In genomic region chr7:140375808-140376730, GRCh38 we compare ENCODE assay signal across 14 cellular contexts. TPM values are rescaled to one million over a fixed set of nuclear protein-coding genes. Genes with fewer than 3 reads are reported as not detected.
DNase-seq lines count a peak whose midpoint lies in the region; ATAC-seq and TF ChIP-seq lines count a peak whose summit lies in the region.
"Had no signal": no experiment of that assay in that cellular context is flagged by ENCODE, and none has a peak within 500 bp of the region (broad histone marks: within the 10 kb centered on the region; RNA-seq: fewer than 3 reads in every experiment).

No MANE protein-coding gene starts in this region.

- H3K9me3 Mint-ChIP-seq in activated CD8-positive, alpha-beta T cell treated with anti-CD3 and anti-CD28 coated beads, Interleukin-2, amount 10 ng/mL, durations not matched to agents 7 days and 5 days (ENCODE audit: insufficient read depth) = no peaks in the 10 kb centered on the region
- H3K9me3 Mint-ChIP-seq: mesothelial cell of epicardium had no signal

- POLR2A ChIA-PET in activated CD8-positive, alpha-beta T cell treated with anti-CD3 and anti-CD28 coated beads, Interleukin-2, amount 10 ng/mL, durations not matched to agents 7 days and 5 days (lab: Charles Lee) = interaction anchor here (0.6 to 3.4 kb wide), 15 partner anchors 9 to 639 kb away, joined by 3 to 24 read pairs (median 5); partner anchors contain the start of genes MRPS33, PARP12, RAB19 and SLC37A3
- POLR2A ChIA-PET in GM10248 (lab: Yijun Ruan, JAX) = no interaction called here

- TF ChIP-seq CTCF in GM10248 (IDR thresholded peaks at IDR 0.05; ENCODE audit: control extremely low read depth, extremely low read depth, low read depth, missing control alignments) = no peak

- H3K4me1 Mint-ChIP-seq in activated CD8-positive, alpha-beta T cell treated with anti-CD3 and anti-CD28 coated beads, Interleukin-2, amount 10 ng/mL, durations not matched to agents 7 days and 5 days (ENCODE audit: low read depth) = peaks cover 25% of the 10 kb centered on the region
- H3K4me1 Mint-ChIP-seq: mesothelial cell of epicardium had no signal

- DNase-seq in stimulated activated CD4-positive, alpha-beta T cell treated with anti-CD3 and anti-CD28 coated beads, Interleukin-1b, Interleukin-23, amount 100 ng/mL, for 48 hours = peak; percentile 44
- DNase-seq in stimulated activated CD4-positive, alpha-beta T cell treated with anti-CD3 and anti-CD28 coated beads, Interleukin-12 subunit alpha, Interleukin-12 subunit beta, amount 100 ng/mL, for 4 hours = no peak
- DNase-seq in activated CD8-positive, alpha-beta T cell treated with anti-CD3 and anti-CD28 coated beads, Interleukin-2, amount 10 ng/mL, durations not matched to agents 7 days and 5 days = peak; percentile 36
- DNase-seq in fibroblast of peridontal ligament (ENCODE audit: extremely low read depth) (peak; percentile 9), DMS53 treated with DMSO at 0.1 percent for 48 hours (lab: John Stamatoyannopoulos, UW; ENCODE audit: unreplicated experiment) (no peak), DMS 273 (lab: John Stamatoyannopoulos, UW; ENCODE audit: unreplicated experiment) (no peak), GM10248 (ENCODE audit: extremely low spot score) (no peak)
- DNase-seq: brain microvascular endothelial cell, NCI-H1417 treated with DMSO at 0.1 percent for 48 hours, NCI-H748 treated with DMSO at 0.1 percent for 48 hours, SIG-M5, transverse colon had no signal

- peak overlapping the region; percentile 66 for H3K4me3 Mint-ChIP-seq in activated CD8-positive, alpha-beta T cell treated with anti-CD3 and anti-CD28 coated beads, Interleukin-2, amount 10 ng/mL, durations not matched to agents 7 days and 5 days
- H3K4me3 Mint-ChIP-seq: mesothelial cell of epicardium had no signal

- ATAC-seq in activated CD8-positive, alpha-beta T cell treated with anti-CD3 and anti-CD28 coated beads, Interleukin-2, amount 10 ng/mL, durations not matched to agents 7 days and 5 days = peak; percentile 84
- no peak for ATAC-seq in HG03108 (IDR thresholded peaks at IDR 0.05; ENCODE audit: unreplicated experiment)

- H3K27ac Mint-ChIP-seq in activated CD8-positive, alpha-beta T cell treated with anti-CD3 and anti-CD28 coated beads, Interleukin-2, amount 10 ng/mL, durations not matched to agents 7 days and 5 days = peak overlapping the region; percentile 88
- H3K27ac Mint-ChIP-seq: mesothelial cell of epicardium had no signal

- H3K36me3 Mint-ChIP-seq in activated CD8-positive, alpha-beta T cell treated with anti-CD3 and anti-CD28 coated beads, Interleukin-2, amount 10 ng/mL, durations not matched to agents 7 days and 5 days (ENCODE audit: low read depth) = peaks cover 34% of the 10 kb centered on the region

- H3K27me3 Mint-ChIP-seq in activated CD8-positive, alpha-beta T cell treated with anti-CD3 and anti-CD28 coated beads, Interleukin-2, amount 10 ng/mL, durations not matched to agents 7 days and 5 days (ENCODE audit: low read depth) = no peaks in the 10 kb centered on the region

- CTCF ChIA-PET in activated CD8-positive, alpha-beta T cell treated with anti-CD3 and anti-CD28 coated beads, Interleukin-2, amount 10 ng/mL, durations not matched to agents 7 days and 5 days (lab: Charles Lee) = interaction anchor here (0.9 to 2.3 kb wide), 11 partner anchors 9 to 200 kb away, joined by 3 to 9 read pairs (median 4); partner anchors contain the start of gene RAB19
- CTCF ChIA-PET in GM10248 (lab: Yijun Ruan, JAX) = interaction anchor here (1.2 to 2.0 kb wide), 5 partner anchors 7 to 68 kb away, joined by 3 to 7 read pairs (median 5); no protein-coding TSS in a partner anchor

RNA-seq across cellular contexts. Expression of gene SLC37A3, which starts 22.3 kb away (rescaled TPM):
- total RNA-seq in activated CD8-positive, alpha-beta T cell treated with anti-CD3 and anti-CD28 coated beads, Interleukin-2, amount 10 ng/mL, durations not matched to agents 7 days and 5 days = 10 to 100 TPM; 19.9 to 23.9 TPM

RNA-seq across cellular contexts. Expression of gene RAB19, which starts 27.8 kb away (rescaled TPM):
- 1 to 10 TPM; 7.2 to 7.3 TPM for total RNA-seq in activated CD8-positive, alpha-beta T cell treated with anti-CD3 and anti-CD28 coated beads, Interleukin-2, amount 10 ng/mL, durations not matched to agents 7 days and 5 days

Comparison
In these comparisons a context has a peak if more than half of its experiments do, and no peak if none do; other contexts are left out.
1. DNase-seq: peak in stimulated activated CD4-positive, alpha-beta T cell treated with anti-CD3 and anti-CD28 coated beads, Interleukin-1b, Interleukin-23, amount 100 ng/mL, for 48 hours (single experiment), activated CD8-positive, alpha-beta T cell treated with anti-CD3 and anti-CD28 coated beads, Interleukin-2, amount 10 ng/mL, durations not matched to agents 7 days and 5 days (single experiment) and fibroblast of peridontal ligament (single experiment); none in stimulated activated CD4-positive, alpha-beta T cell treated with anti-CD3 and anti-CD28 coated beads, Interleukin-12 subunit alpha, Interleukin-12 subunit beta, amount 100 ng/mL, for 4 hours (single experiment), DMS53 treated with DMSO at 0.1 percent for 48 hours (single experiment), DMS 273 (single experiment) and GM10248 (single experiment).